Comparison of ENCODE assay signal across 1 cellular context in the genomic region with DNA sequence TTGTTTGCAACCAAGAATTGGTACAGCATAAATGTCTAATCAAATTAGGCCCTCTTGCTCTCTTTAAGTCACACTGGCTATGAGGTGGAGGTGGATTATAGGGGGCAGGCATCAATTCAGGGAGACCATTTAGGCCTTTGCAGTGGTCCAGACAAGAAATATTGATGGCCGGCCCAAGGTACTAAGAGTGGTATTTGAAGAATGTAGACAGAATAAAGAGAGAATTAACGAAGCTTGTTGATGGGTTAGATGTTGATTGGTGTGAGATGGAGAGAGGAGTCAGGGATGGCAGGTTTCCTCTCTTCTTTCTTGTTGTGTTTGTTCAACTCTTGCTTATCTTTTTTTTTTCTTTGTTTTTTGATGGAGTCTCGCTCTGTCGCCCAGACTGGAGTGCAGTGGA.
TF ChIP-seq lines count a peak whose summit lies in the region.

No MANE protein-coding gene starts in this region.

TF ChIP-seq in GM23338, 12 proteins besides CTCF, POLR2A, EP300 and RAD21 (continued from another document):
- TF ChIP-seq ZNF462 (CRISPR knock-in tag; IDR thresholded peaks at IDR 0.05) (no peak), EZH2 (IDR thresholded peaks at IDR 0.05; ENCODE audit: low read depth, unreplicated experiment) (no peak), STAT1 (IDR thresholded peaks at IDR 0.05; ENCODE audit: unreplicated experiment) (no peak), NANOG (IDR thresholded peaks at IDR 0.05; ENCODE audit: borderline replicate concordance) (no peak), ZNF331 (CRISPR knock-in tag; IDR thresholded peaks at IDR 0.05; ENCODE audit: low read depth) (no peak), REST (IDR thresholded peaks at IDR 0.05; ENCODE audit: unreplicated experiment) (no peak), JUNB (IDR thresholded peaks at IDR 0.05; ENCODE audit: unreplicated experiment) (no peak)
- TF ChIP-seq, protein P1, sequence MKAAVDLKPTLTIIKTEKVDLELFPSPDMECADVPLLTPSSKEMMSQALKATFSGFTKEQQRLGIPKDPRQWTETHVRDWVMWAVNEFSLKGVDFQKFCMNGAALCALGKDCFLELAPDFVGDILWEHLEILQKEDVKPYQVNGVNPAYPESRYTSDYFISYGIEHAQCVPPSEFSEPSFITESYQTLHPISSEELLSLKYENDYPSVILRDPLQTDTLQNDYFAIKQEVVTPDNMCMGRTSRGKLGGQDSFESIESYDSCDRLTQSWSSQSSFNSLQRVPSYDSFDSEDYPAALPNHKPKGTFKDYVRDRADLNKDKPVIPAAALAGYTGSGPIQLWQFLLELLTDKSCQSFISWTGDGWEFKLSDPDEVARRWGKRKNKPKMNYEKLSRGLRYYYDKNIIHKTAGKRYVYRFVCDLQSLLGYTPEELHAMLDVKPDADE (IDR thresholded peaks at IDR 0.05) = no peak
